In the genomic region with DNA sequence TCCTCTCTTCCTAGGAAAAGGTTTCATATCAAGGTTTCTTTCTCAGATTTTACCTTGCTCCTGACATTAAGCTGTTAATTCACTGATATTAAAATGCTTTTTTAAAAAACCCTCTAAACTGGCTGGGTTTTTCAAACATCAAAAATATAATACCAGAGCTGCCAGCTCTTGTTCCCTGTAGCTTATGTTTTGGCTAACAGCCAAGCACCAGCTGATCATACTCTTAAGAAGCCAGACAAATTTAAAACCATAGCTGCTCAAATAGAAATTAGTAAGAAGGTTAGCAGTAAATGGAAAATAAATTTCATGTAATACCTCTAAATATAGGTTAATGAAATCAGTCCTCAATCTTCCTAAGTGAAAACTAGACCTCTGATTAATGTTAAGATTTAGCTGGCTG, we compare ENCODE assay signal across 16 cellular contexts.
A peak's percentile ranks its signal among the peaks of the same experiment; 100 is the strongest.
DNase-seq lines count a peak whose midpoint lies in the region; ATAC-seq and TF ChIP-seq lines count a peak whose summit lies in the region.
"Had no signal": no experiment of that assay in that cellular context is flagged by ENCODE, and none has a peak within 500 bp of the region (broad histone marks: within the 10 kb centered on the region; RNA-seq: fewer than 3 reads in every experiment).

No MANE protein-coding gene starts in this region.

- intact Hi-C loops in cardiac septum (cut with DNase I) (no loop called here), thyroid gland (cut with DNase I) (no loop called here)

- peaks cover 2% of the 10 kb centered on the region for H3K9me3 Mint-ChIP-seq in activated CD8-positive, alpha-beta memory T cell treated with anti-CD3 and anti-CD28 coated beads, Interleukin-2, amount 10 ng/mL, durations not matched to agents 7 days and 5 days (ENCODE audit: low read depth)

- ATAC-seq in GM18517 (IDR thresholded peaks at IDR 0.05; ENCODE audit: unreplicated experiment) (no peak), HG03432 (IDR thresholded peaks at IDR 0.05; ENCODE audit: unreplicated experiment) (no peak)
- no peak for ATAC-seq in activated CD8-positive, alpha-beta memory T cell treated with anti-CD3 and anti-CD28 coated beads, Interleukin-2, amount 10 ng/mL, durations not matched to agents 7 days and 5 days
- ATAC-seq: activated T-cell treated with anti-CD3 and anti-CD28 coated beads, Interleukin-2, amount 50 U/mL, for 72 hours; stimulated activated naive CD8-positive, alpha-beta T cell treated with anti-CD3 and anti-CD28 coated beads, Interleukin-15, Interleukin-2, amounts not matched to agents 100 U/mL and 50 U/mL, for 24 hours had no signal

- no peaks in the 10 kb centered on the region for H3K36me3 Mint-ChIP-seq in activated CD8-positive, alpha-beta memory T cell treated with anti-CD3 and anti-CD28 coated beads, Interleukin-2, amount 10 ng/mL, durations not matched to agents 7 days and 5 days

- H3K9me3 ChIP-seq in cardiac muscle cell (ENCODE audit: low read depth): no peaks in the 10 kb centered on the region
- H3K9me3 ChIP-seq in SJCRH30 (replicated peaks): no peaks in the 10 kb centered on the region; the same call in 1 of the 2 replicates
- H3K9me3 ChIP-seq in thyroid gland: no peaks in the 10 kb centered on the region
- H3K9me3 ChIP-seq: vagina had no signal

- no peak for TF ChIP-seq POLR2A in thyroid gland (IDR thresholded peaks at IDR 0.05)

- H3K4me3 Mint-ChIP-seq in activated CD8-positive, alpha-beta memory T cell treated with anti-CD3 and anti-CD28 coated beads, Interleukin-2, amount 10 ng/mL, durations not matched to agents 7 days and 5 days: no peak overlapping the region
- H3K4me3 Mint-ChIP-seq: activated T-cell treated with anti-CD3 and anti-CD28 coated beads, Interleukin-2, amount 50 U/mL, for 72 hours had no signal

- no peak overlapping the region for H3K27ac ChIP-seq in cardiac muscle cell
- no peak overlapping the region; the same call in 1 of the 2 replicates for H3K27ac ChIP-seq in SJCRH30
- H3K27ac ChIP-seq in thyroid gland: no peak overlapping the region
- H3K27ac ChIP-seq: PC-9, vagina had no signal

- H3K4me1 ChIP-seq in cardiac muscle cell (ENCODE audit: low read depth) (no peaks in the 10 kb centered on the region), SJCRH30 (peaks cover 30% of the 10 kb centered on the region), thyroid gland (peaks cover 0 to 6% of the 10 kb centered on the region in 2 donors)

- H3K27ac Mint-ChIP-seq in activated CD8-positive, alpha-beta memory T cell treated with anti-CD3 and anti-CD28 coated beads, Interleukin-2, amount 10 ng/mL, durations not matched to agents 7 days and 5 days: no peak overlapping the region
- H3K27ac Mint-ChIP-seq: activated T-cell treated with anti-CD3 and anti-CD28 coated beads, Interleukin-2, amount 50 U/mL, for 72 hours had no signal

- H3K4me1 Mint-ChIP-seq in activated CD8-positive, alpha-beta memory T cell treated with anti-CD3 and anti-CD28 coated beads, Interleukin-2, amount 10 ng/mL, durations not matched to agents 7 days and 5 days: no peaks in the 10 kb centered on the region

- CTCF ChIA-PET in activated CD8-positive, alpha-beta memory T cell treated with anti-CD3 and anti-CD28 coated beads, Interleukin-2, amount 10 ng/mL, durations not matched to agents 7 days and 5 days (lab: Charles Lee): no interaction called here

- H3K36me3 ChIP-seq in cardiac muscle cell (no peaks in the 10 kb centered on the region), SJCRH30 (no peaks in the 10 kb centered on the region), thyroid gland (no peaks in the 10 kb centered on the region)
- H3K36me3 ChIP-seq: vagina had no signal

- DNase-seq in cardiac muscle cell (ENCODE audit: low read depth in 1 of 2, low spot score in 1 of 2) (peak; percentile 55 to 74), cardiac septum (ENCODE audit: low spot score) (no peak), SJCRH30 (peak; percentile 40 to 69), glomerular endothelial cell (ENCODE audit: extremely low read depth, low read depth, low spot score) (peak; percentile 41), thyroid gland (peak; percentile 27 to 28)
- no peak for DNase-seq in activated CD8-positive, alpha-beta memory T cell treated with anti-CD3 and anti-CD28 coated beads, Interleukin-2, amount 10 ng/mL, durations not matched to agents 7 days and 5 days
- DNase-seq: activated CD4-positive, alpha-beta T cell treated with anti-CD3 and anti-CD28 coated beads, Interleukin-2, amount 50 U/mL, for 48 hours; activated T-cell treated with anti-CD3 and anti-CD28 coated beads, Interleukin-2, amount 50 U/mL, for 72 hours; MM.1S; NCI-H226; PC-9; stimulated activated naive CD8-positive, alpha-beta T cell treated with anti-CD3 and anti-CD28 coated beads, Interleukin-15, Interleukin-2, amounts not matched to agents 100 U/mL and 50 U/mL, for 24 hours had no signal

- H3K27me3 Mint-ChIP-seq in activated CD8-positive, alpha-beta memory T cell treated with anti-CD3 and anti-CD28 coated beads, Interleukin-2, amount 10 ng/mL, durations not matched to agents 7 days and 5 days: no peaks in the 10 kb centered on the region

- H3K4me3 ChIP-seq in cardiac muscle cell (no peak overlapping the region), SJCRH30 (no peak overlapping the region), thyroid gland (replicated peaks in 1 of 3) (no peak overlapping the region)
- H3K4me3 ChIP-seq: PC-9, smooth muscle cell, vagina had no signal

- TF ChIP-seq CTCF in cardiac muscle cell (IDR thresholded peaks at IDR 0.05; ENCODE audit: low read depth, low read length) (no peak), thyroid gland (IDR thresholded peaks at IDR 0.05) (no peak)

- H3K27me3 ChIP-seq in cardiac muscle cell (no peaks in the 10 kb centered on the region), SJCRH30 (no peaks in the 10 kb centered on the region), thyroid gland (no peaks in the 10 kb centered on the region)
- H3K27me3 ChIP-seq: vagina had no signal

Comparison
In these comparisons a context has a peak if more than half of its experiments do, and no peak if none do; other contexts are left out.
1. DNase-seq: peak in cardiac muscle cell (2 of 2), SJCRH30 (2 of 2), glomerular endothelial cell (single experiment) and thyroid gland (2 of 2); none in cardiac septum (single experiment) and activated CD8-positive, alpha-beta memory T cell treated with anti-CD3 and anti-CD28 coated beads, Interleukin-2, amount 10 ng/mL, durations not matched to agents 7 days and 5 days (single experiment).